10 cellular contexts compared by ENCODE assay signal in the genomic region with DNA sequence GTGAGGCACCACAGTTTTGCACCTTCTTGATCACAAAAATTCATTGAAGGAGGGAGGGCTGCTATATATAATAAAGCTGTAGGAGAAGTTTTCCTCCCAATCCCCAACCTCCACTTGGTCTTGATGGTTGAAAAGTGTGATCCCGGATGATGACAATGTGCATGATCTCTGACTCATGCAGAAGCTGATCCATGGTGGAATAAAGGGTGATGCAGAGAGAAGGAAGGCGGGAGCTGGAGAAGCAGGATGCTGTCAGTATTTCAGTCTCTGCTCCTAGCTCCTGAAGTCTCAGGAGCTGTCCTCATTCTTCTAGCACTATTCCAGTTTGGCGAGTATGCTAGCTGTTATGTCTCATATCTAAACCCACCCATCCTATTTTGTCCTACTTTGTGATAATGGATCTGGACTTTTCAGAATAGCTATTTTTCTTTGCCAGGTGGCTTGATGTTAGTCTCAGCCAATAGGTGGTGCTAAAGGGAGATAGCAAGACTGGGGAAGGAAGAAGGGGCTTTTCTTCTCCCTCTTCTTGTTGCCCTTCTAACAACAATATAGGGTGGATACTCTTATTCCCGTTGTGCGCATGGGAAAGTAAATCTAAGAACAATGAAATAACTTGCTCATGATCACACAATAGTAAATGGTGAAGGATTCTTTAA.
A peak's percentile ranks its signal among the peaks of the same experiment; 100 is the strongest.
DNase-seq lines count a peak whose midpoint lies in the region; TF ChIP-seq lines count a peak whose summit lies in the region.
"Had no signal": no experiment of that assay in that cellular context is flagged by ENCODE, and none has a peak within 500 bp of the region (broad histone marks: within the 10 kb centered on the region; RNA-seq: fewer than 3 reads in every experiment).

No MANE protein-coding gene starts in this region.

- CTCF ChIA-PET in A673 (lab: Charles Lee) = interaction anchor here (1.1 to 1.3 kb wide), 2 partner anchors 11 to 131 kb away, joined by 4 to 6 read pairs; no protein-coding TSS in a partner anchor

- POLR2A ChIA-PET in A673 (lab: Charles Lee; ENCODE audit: low non-redundant PET) = no interaction called here

- H3K4me1 ChIP-seq in A673 (ENCODE audit: insufficient read depth, low read length, poor library complexity, severe bottlenecking) (no peaks in the 10 kb centered on the region), OCI-LY3 (ENCODE audit: low read length) (peaks cover 16% of the 10 kb centered on the region), adrenal gland (replicated peaks in 1 of 2) (no peaks in the 10 kb centered on the region)

- H4K20me1 ChIP-seq in OCI-LY3 (ENCODE audit: insufficient read depth, low read length) = no peaks in the 10 kb centered on the region; the same call in 1 of the 2 replicates

- peak; percentile 55 for TF ChIP-seq CTCF in A673 (conservative IDR thresholded peaks at IDR 0.05; ENCODE audit: low read depth, low read length)
- TF ChIP-seq CTCF in GM12873 (IDR thresholded peaks at IDR 0.05; ENCODE audit: insufficient read depth, low read depth, low read length, missing control alignments) = peak; percentile 62
- TF ChIP-seq CTCF in OCI-LY3 (IDR thresholded peaks at IDR 0.05; ENCODE audit: low read depth, low read length) = peak; percentile 92
- TF ChIP-seq CTCF in fibroblast of the aortic adventitia (IDR thresholded peaks at IDR 0.05; ENCODE audit: insufficient read depth, low read length) = peak; percentile 36
- TF ChIP-seq CTCF in adrenal gland (IDR thresholded peaks at IDR 0.05) = no peak

- no peak overlapping the region for H2AFZ ChIP-seq in OCI-LY3 (ENCODE audit: low read depth, low read length)

- 75 to 82% (median 77%) methylated on average over 5 of the region's 5 CpGs for whole genome bisulfite sequencing in adrenal gland, 4 donors

- H3K27me3 ChIP-seq in A673 (replicated peaks; ENCODE audit: insufficient read depth, low read depth, low read length, poor library complexity) = peaks cover 5% of the 10 kb centered on the region
- no peaks in the 10 kb centered on the region for H3K27me3 ChIP-seq in OCI-LY3 (ENCODE audit: low read depth, low read length)
- no peaks in the 10 kb centered on the region for H3K27me3 ChIP-seq in adrenal gland

- H3K4me2 ChIP-seq in OCI-LY3 (ENCODE audit: low read length) = peak overlapping the region; percentile 66

- intact Hi-C loops in A673 (cut with micrococcal nuclease; ENCODE audit: unreplicated experiment) = no loop called here
- intact Hi-C loops in adrenal gland (cut with DNase I) = no loop called here

- BruUV-seq in A673 (replicated peaks; lab: Mats Ljungman, UMichigan) = no TSS peak

- H3K36me3 ChIP-seq in A673 (ENCODE audit: insufficient read depth, low read length, poor library complexity, severe bottlenecking) (no peaks in the 10 kb centered on the region), OCI-LY3 (replicated peaks; ENCODE audit: low read depth, low read length) (no peaks in the 10 kb centered on the region), adrenal gland (replicated peaks in 1 of 2) (no peaks in the 10 kb centered on the region)

- H3K79me2 ChIP-seq in OCI-LY3 (ENCODE audit: low read length) = no peaks in the 10 kb centered on the region

- no peaks in the 10 kb centered on the region for H3K9me3 ChIP-seq in A673 (ENCODE audit: low read depth, low read length, poor library complexity, severe bottlenecking)
- no peaks in the 10 kb centered on the region for H3K9me3 ChIP-seq in OCI-LY3 (ENCODE audit: insufficient read depth, low read length)
- H3K9me3 ChIP-seq in adrenal gland (replicated peaks in 1 of 3) = no peaks in the 10 kb centered on the region

- H3K27ac ChIP-seq in A673 (ENCODE audit: low read depth, low read length, poor library complexity, severe bottlenecking) (no peak overlapping the region), OCI-LY3 (ENCODE audit: low read length) (no peak overlapping the region), adrenal gland (no peak overlapping the region)

- no peak overlapping the region for H3K4me3 ChIP-seq in A673 (ENCODE audit: low read depth, low read length, poor library complexity, severe bottlenecking)
- H3K4me3 ChIP-seq in OCI-LY3 (ENCODE audit: low read length) = peak overlapping the region; percentile 27; the same call in 1 of the 2 replicates
- no peak overlapping the region for H3K4me3 ChIP-seq in fibroblast of the aortic adventitia (ENCODE audit: low read depth, low read length)
- no peak overlapping the region for H3K4me3 ChIP-seq in adrenal gland

- peak; percentile 5 for DNase-seq in A673 (ENCODE audit: low spot score)
- peak; percentile 35 for DNase-seq in fibroblast of the aortic adventitia (ENCODE audit: low read depth)
- DNase-seq in erythroblast (lab: John Stamatoyannopoulos, UW) = no peak
- DNase-seq in NCI-H146 treated with DMSO at 0.1 percent for 48 hours (lab: John Stamatoyannopoulos, UW; ENCODE audit: unreplicated experiment) = no peak
- DNase-seq in NCI-H1436 treated with DMSO at 0.1 percent for 48 hours (lab: John Stamatoyannopoulos, UW) = no peak
- DNase-seq in adrenal gland = no peak
- DNase-seq: NCI-H146; stimulated activated CD4-positive, alpha-beta T cell treated with anti-CD3 and anti-CD28 coated beads, Interleukin-4, amount 100 ng/mL, for 24 hours had no signal

- H3K9ac ChIP-seq in OCI-LY3 (ENCODE audit: low read length) = no peak overlapping the region

- TF ChIP-seq POLR2A in erythroblast (IDR thresholded peaks at IDR 0.05; ENCODE audit: low read length) = no peak
- TF ChIP-seq POLR2A in adrenal gland (IDR thresholded peaks at IDR 0.05) = no peak

Comparison
In these comparisons a context has a peak if more than half of its experiments do, and no peak if none do; other contexts are left out.
1. DNase-seq: peak in A673 (single experiment) and fibroblast of the aortic adventitia (single experiment); none in erythroblast (0 of 2), NCI-H146 treated with DMSO at 0.1 percent for 48 hours (single experiment), NCI-H1436 treated with DMSO at 0.1 percent for 48 hours (single experiment) and adrenal gland (0 of 7).
2. CTCF ChIP-seq: peak in A673 (single experiment), GM12873 (single experiment), OCI-LY3 (single experiment) and fibroblast of the aortic adventitia (single experiment); none in adrenal gland (0 of 6).